10 cellular contexts compared by ENCODE assay signal in genomic region chr20:23397961-23398360, GRCh38. TPM values are rescaled to one million over a fixed set of nuclear protein-coding genes. Genes with fewer than 3 reads are reported as not detected.
A peak's percentile ranks its signal among the peaks of the same experiment; 100 is the strongest.
DNase-seq lines count a peak whose midpoint lies in the region; ATAC-seq and TF ChIP-seq lines count a peak whose summit lies in the region.
"Had no signal": no experiment of that assay in that cellular context is flagged by ENCODE, and none has a peak within 500 bp of the region (broad histone marks: within the 10 kb centered on the region; RNA-seq: fewer than 3 reads in every experiment).

No MANE protein-coding gene starts in this region.

- ATAC-seq in mucosa of descending colon (peak; percentile 15), HG02642 (IDR thresholded peaks at IDR 0.05; ENCODE audit: poor library complexity, unreplicated experiment) (no peak), aorta (ENCODE audit: low FRiP score) (no peak)

- WGBS in aorta, 2 donors, result 76% methylated on average over 2 of the region's 2 CpGs

- H3K27ac ChIP-seq in aorta (ENCODE audit: low read depth in 1 of 2, low read length in 2 of 2), result no peak overlapping the region
- H3K27ac ChIP-seq: parathyroid adenoma had no signal

- H3K4me1 ChIP-seq in mucosa of descending colon (ENCODE audit: low read depth), result no peaks in the 10 kb centered on the region
- H3K4me1 ChIP-seq in aorta (ENCODE audit: control insufficient read depth in 1 of 2, insufficient read depth in 2 of 2, low read length in 2 of 2), result no peaks in the 10 kb centered on the region

- H3K4me3 ChIP-seq in mucosa of descending colon (no peak overlapping the region), aorta (ENCODE audit: low read length in 2 of 2) (no peak overlapping the region)

- TF ChIP-seq CTCF in mucosa of descending colon (IDR thresholded peaks at IDR 0.05), result no peak

- DNase-seq in GDM1 (lab: John Stamatoyannopoulos, UW) (peak; percentile 19), dermis blood vessel endothelial cell (peak; percentile 87), mucosa of descending colon (no peak), COLO668 (lab: John Stamatoyannopoulos, UW; ENCODE audit: unreplicated experiment) (no peak), globus pallidus (ENCODE audit: low spot score) (no peak), aorta (no peak)
- DNase-seq: NCI-H526 treated with DMSO at 0.1 percent for 48 hours had no signal

- H3K27me3 ChIP-seq in aorta (ENCODE audit: control insufficient read depth in 1 of 2, insufficient read depth in 2 of 2, low read length in 1 of 2), result no peaks in the 10 kb centered on the region

- H3K36me3 ChIP-seq in mucosa of descending colon (ENCODE audit: low read depth) (no peaks in the 10 kb centered on the region), aorta (ENCODE audit: control insufficient read depth in 1 of 2, insufficient read depth in 2 of 2, low read length in 1 of 2) (peaks cover 0 to 11% of the 10 kb centered on the region in 2 donors)

- no peaks in the 10 kb centered on the region for H3K9me3 ChIP-seq in mucosa of descending colon
- no peaks in the 10 kb centered on the region for H3K9me3 ChIP-seq in aorta (ENCODE audit: control insufficient read depth, low read length)

- intact Hi-C loops in mucosa of descending colon (cut with DNase I, micrococcal nuclease), result no loop called here
- intact Hi-C loops in aorta (cut with DNase I), result no loop called here

TF ChIP-seq in PFSK-1, 5 proteins besides CTCF, POLR2A, EP300 and RAD21:
- TF ChIP-seq FOXP2 (optimal IDR thresholded peaks at IDR 0.05; ENCODE audit: borderline replicate concordance, extremely low read depth, extremely low read length, insufficient read depth) (peak; percentile 51), TAF1 (IDR thresholded peaks at IDR 0.05; ENCODE audit: borderline replicate concordance, insufficient read depth, low read length) (no peak), SIN3A (IDR thresholded peaks at IDR 0.05; ENCODE audit: borderline replicate concordance, insufficient read depth, low read length) (peak; percentile 64; the same call in 1 of the 2 replicates)

RNA-seq across cellular contexts. Expression of gene NAPB, which starts 23.3 kb away (rescaled TPM):
- 5.1 TPM for polyA plus RNA-seq in PFSK-1 (2012; ENCODE audit: insufficient read length, low read depth)
- total RNA-seq in dermis blood vessel endothelial cell (8.2 and 12.1 TPM in 2 replicates), mucosa of descending colon (10 to 100 TPM in 1 of 3 donors, 1 to 10 TPM in 2; 8.2 to 22.8 (median 8.9) TPM), aorta (10 to 100 TPM; 10.6 to 15.2 TPM)
- polyA plus RNA-seq in aorta, result 1 to 10 TPM; 6.6 to 9.8 TPM

RNA-seq across cellular contexts. Expression of gene GZF1, which starts 36.0 kb away (rescaled TPM):
- 43.5 TPM for polyA plus RNA-seq in PFSK-1 (2012; ENCODE audit: insufficient read length, low read depth)
- 19.1 and 31.5 TPM in 2 replicates for total RNA-seq in dermis blood vessel endothelial cell
- 10 to 100 TPM in 1 of 3 donors, 1 to 10 TPM in 2; 5.8 to 16.2 (median 9.3) TPM for total RNA-seq in mucosa of descending colon
- 10 to 100 TPM; 13.2 to 19.5 TPM for total RNA-seq in aorta
- 1 to 10 TPM; 6.0 to 8.5 TPM for polyA plus RNA-seq in aorta

RNA-seq across cellular contexts. Expression of gene CSTL1, which starts 41.5 kb away (rescaled TPM):
- polyA plus RNA-seq in PFSK-1 (2012; ENCODE audit: insufficient read length, low read depth), result not detected
- total RNA-seq in dermis blood vessel endothelial cell, result not detected in 2 replicates
- total RNA-seq in mucosa of descending colon, result not detected
- total RNA-seq in aorta, result not detected
- not detected for polyA plus RNA-seq in aorta

RNA-seq across cellular contexts. Expression of gene NXT1, which starts 47.4 kb away (rescaled TPM):
- 37.2 TPM for polyA plus RNA-seq in PFSK-1 (2012; ENCODE audit: insufficient read length, low read depth)
- total RNA-seq in dermis blood vessel endothelial cell, result 24.8 and 36.2 TPM in 2 replicates
- 10 to 100 TPM in 2 of 3 donors, 1 to 10 TPM in 1; 9.9 to 12.9 (median 10.6) TPM for total RNA-seq in mucosa of descending colon
- 10 to 100 TPM; 14.5 to 18.7 TPM for total RNA-seq in aorta
- polyA plus RNA-seq in aorta, result 10 to 100 TPM; 11.9 to 13.4 TPM

RNA-seq across cellular contexts. Expression of gene CST11, which starts 54.7 kb away (rescaled TPM):
- polyA plus RNA-seq in PFSK-1 (2012; ENCODE audit: insufficient read length, low read depth), result not detected
- total RNA-seq in dermis blood vessel endothelial cell, result not detected in 2 replicates
- not detected for total RNA-seq in mucosa of descending colon
- not detected for total RNA-seq in aorta
- polyA plus RNA-seq in aorta, result not detected

Comparison
In these comparisons a context has a peak if more than half of its experiments do, and no peak if none do; other contexts are left out.
1. DNase-seq: peak in GDM1 (single experiment) and dermis blood vessel endothelial cell (single experiment); none in mucosa of descending colon (0 of 3), COLO668 (single experiment), globus pallidus (single experiment) and aorta (0 of 2).